ENCODE assay signal across 23 cellular contexts in genomic region chr14:56723418-56723817, GRCh38.
DNase-seq lines count a peak whose midpoint lies in the region; ATAC-seq, FAIRE-seq and TF ChIP-seq lines count a peak whose summit lies in the region.
"Had no signal": no experiment of that assay in that cellular context is flagged by ENCODE, and none has a peak within 500 bp of the region (broad histone marks: within the 10 kb centered on the region; RNA-seq: fewer than 3 reads in every experiment).

No MANE protein-coding gene starts in this region.

- H3K9me3 Mint-ChIP-seq in GM23338 = no peaks in the 10 kb centered on the region
- H3K9me3 Mint-ChIP-seq: CD4-positive, alpha-beta T cell; CD8-positive, alpha-beta T cell had no signal

- H3K36me3 Mint-ChIP-seq in GM23338 (ENCODE audit: low read depth) = no peaks in the 10 kb centered on the region
- H3K36me3 Mint-ChIP-seq: CD8-positive, alpha-beta T cell had no signal

- no peak for TF ChIP-seq CTCF in GM23338 (conservative IDR thresholded peaks at IDR 0.05; ENCODE audit: low read depth in 2 of 2)

- no peaks in the 10 kb centered on the region for H4K20me1 ChIP-seq in GM23338 (replicated peaks; ENCODE audit: insufficient read depth)
- H4K20me1 ChIP-seq: BLaER1 treated with 17β-estradiol and CSF1 and Interleukin-3, amounts not matched to agents 10 nM and 100 nM had no signal

- H3K9me2 ChIP-seq in GM23338 (ENCODE audit: insufficient read depth) = peaks cover 3% of the 10 kb centered on the region

- DNase-seq in GM23338 (ENCODE audit: low spot score) (no peak), HTR-8/SVneo (ENCODE audit: insufficient read length, low spot score) (no peak), urothelium cell line (ENCODE audit: low spot score) (no peak), NCI-H69 (lab: John Stamatoyannopoulos, UW) (no peak), GDM1 (lab: John Stamatoyannopoulos, UW) (no peak)
- DNase-seq in stimulated activated CD4-positive, alpha-beta T cell treated with anti-CD3 and anti-CD28 coated beads, Interleukin-4, amount 100 ng/mL, for 4 hours = no peak
- DNase-seq: 8988T; AML-193; Caco-2; Calu3; CD4-positive, alpha-beta T cell; CD8-positive, alpha-beta T cell; DMS53; DMS79; DND-41; EL; GF-D8 had no signal

- peaks cover 7% of the 10 kb centered on the region for H3K27me3 Mint-ChIP-seq in GM23338 (ENCODE audit: insufficient read depth, low read depth, poor library complexity)

- no peaks in the 10 kb centered on the region for H3K36me3 ChIP-seq in GM23338 (ENCODE audit: insufficient read depth)
- H3K36me3 ChIP-seq: BLaER1 treated with 17β-estradiol and CSF1 and Interleukin-3, amounts not matched to agents 10 nM and 100 nM had no signal

- no peak for ATAC-seq in GM23338
- ATAC-seq: CD8-positive, alpha-beta T cell had no signal

- no peak overlapping the region for H3K4me2 ChIP-seq in GM23338
- H3K4me2 ChIP-seq: BLaER1 treated with 17β-estradiol and CSF1 and Interleukin-3, amounts not matched to agents 10 nM and 100 nM had no signal

- no peaks in the 10 kb centered on the region for H3F3A ChIP-seq in GM23338 (replicated peaks; ENCODE audit: low read depth)

- peaks cover 25% of the 10 kb centered on the region for H3K4me1 Mint-ChIP-seq in GM23338
- H3K4me1 Mint-ChIP-seq: B cell had no signal

- H2AFZ ChIP-seq in GM23338 = no peak overlapping the region

- H3K27ac ChIP-seq in GM23338 (ENCODE audit: low read depth) = no peak overlapping the region
- H3K27ac ChIP-seq: BLaER1 treated with 17β-estradiol and CSF1 and Interleukin-3, amounts not matched to agents 10 nM and 100 nM; C4-2B had no signal

- H3K4me3 ChIP-seq in GM23338 = no peak overlapping the region
- H3K4me3 ChIP-seq: BLaER1 treated with 17β-estradiol and CSF1 and Interleukin-3, amounts not matched to agents 10 nM and 100 nM had no signal

- no peak overlapping the region for H3K27ac Mint-ChIP-seq in GM23338
- H3K27ac Mint-ChIP-seq: B cell; CD4-positive, alpha-beta T cell; CD8-positive, alpha-beta T cell had no signal

- FAIRE-seq in HTR-8/SVneo (lab: Jason Lieb, UNC) (peak; percentile 28), urothelium cell line (lab: Jason Lieb, UNC) (peak; percentile 30)
- FAIRE-seq: A204.1, GM12891, GM19239 had no signal

- no peak overlapping the region for H3K4me3 Mint-ChIP-seq in GM23338
- H3K4me3 Mint-ChIP-seq: B cell; CD4-positive, alpha-beta T cell; CD8-positive, alpha-beta T cell had no signal

- no peaks in the 10 kb centered on the region for H3K27me3 ChIP-seq in GM23338 (ENCODE audit: insufficient read depth)
- H3K27me3 ChIP-seq: BLaER1 treated with 17β-estradiol and CSF1 and Interleukin-3, amounts not matched to agents 10 nM and 100 nM had no signal

- no peaks in the 10 kb centered on the region for H3K79me2 ChIP-seq in GM23338 (replicated peaks; ENCODE audit: insufficient read depth)

- H3K4me1 ChIP-seq in GM23338 (ENCODE audit: insufficient read depth) = peaks cover 17% of the 10 kb centered on the region
- H3K4me1 ChIP-seq: BLaER1 treated with 17β-estradiol and CSF1 and Interleukin-3, amounts not matched to agents 10 nM and 100 nM; Caco-2 had no signal

TF ChIP-seq in GM23338, 12 proteins besides CTCF, POLR2A, EP300 and RAD21:
- peak; percentile 28 for TF ChIP-seq REST (IDR thresholded peaks at IDR 0.05; ENCODE audit: unreplicated experiment)
- no peak for TF ChIP-seq ZNF331 (CRISPR knock-in tag; IDR thresholded peaks at IDR 0.05; ENCODE audit: low read depth)
